In the genomic region with DNA sequence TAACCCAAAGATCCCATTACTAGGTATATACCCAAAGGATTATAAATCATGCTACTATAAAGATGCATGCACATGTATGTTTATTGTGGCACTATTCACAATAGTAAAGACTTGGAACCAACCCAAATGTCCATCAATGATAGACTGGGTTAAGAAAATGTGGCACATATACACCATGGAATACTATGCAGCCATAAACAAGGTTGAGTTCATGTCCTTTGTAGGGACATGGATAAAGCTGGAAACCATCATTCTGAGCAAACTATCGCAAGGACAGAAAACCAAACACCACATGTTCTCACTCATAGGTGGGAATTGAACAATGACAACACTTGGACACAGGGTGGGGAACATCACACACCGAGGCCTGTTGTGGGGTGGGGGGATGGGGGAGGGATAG, we compare ENCODE assay signal across 5 cellular contexts. TPM values are rescaled to one million over a fixed set of nuclear protein-coding genes. Genes with fewer than 3 reads are reported as not detected.
"Had no signal": no experiment of that assay in that cellular context is flagged by ENCODE, and none has a peak within 500 bp of the region (broad histone marks: within the 10 kb centered on the region; RNA-seq: fewer than 3 reads in every experiment).

No MANE protein-coding gene starts in this region.

RNA-seq across cellular contexts. Expression of a gene that starts 4.4 kb away (rescaled TPM):
- total RNA-seq: HepG2, HT-29, HT1080, IMR-90 had no signal
- polyA plus RNA-seq: HepG2, IgD-negative memory B cell, IMR-90 had no signal

RNA-seq across cellular contexts. Expression of a gene that starts 9.1 kb away (rescaled TPM):
- total RNA-seq: HepG2, HT-29, HT1080, IMR-90 had no signal
- polyA plus RNA-seq: HepG2, IgD-negative memory B cell, IMR-90 had no signal

RNA-seq across cellular contexts. Expression of a gene that starts 50.7 kb away (rescaled TPM):
- total RNA-seq: HT-29, HT1080, IMR-90 had no signal
- polyA plus RNA-seq: HepG2, IgD-negative memory B cell, IMR-90 had no signal
